ENCODE assay signal across 8 cellular contexts in genomic region chr5:59188415-59189225, GRCh38.
A peak's percentile ranks its signal among the peaks of the same experiment; 100 is the strongest.
DNase-seq lines count a peak whose midpoint lies in the region; ATAC-seq and TF ChIP-seq lines count a peak whose summit lies in the region.

No MANE protein-coding gene starts in this region.

- H3K36me3 ChIP-seq in lung (ENCODE audit: control insufficient read depth in 2 of 2, insufficient read depth in 2 of 2, low read length in 2 of 2): peaks cover 0 to 3% of the 10 kb centered on the region in 2 donors

- peaks cover 0 to 16% of the 10 kb centered on the region in 2 donors for H3K4me1 ChIP-seq in lung (ENCODE audit: control insufficient read depth in 2 of 2, insufficient read depth in 2 of 2, low read length in 2 of 2)

- 15 to 18% methylated on average over 16 of the region's 16 CpGs for whole genome bisulfite sequencing in lung, 2 donors

- H3K27me3 Mint-ChIP-seq in activated CD8-positive, alpha-beta T cell treated with anti-CD3 and anti-CD28 coated beads for 36 hours: peaks cover 10% of the 10 kb centered on the region

- POLR2A ChIA-PET in activated CD8-positive, alpha-beta T cell treated with anti-CD3 and anti-CD28 coated beads for 36 hours (lab: Charles Lee): no interaction called here

- H3K9me3 ChIP-seq in lung (ENCODE audit: control insufficient read depth in 2 of 2, insufficient read depth in 1 of 2, low read length in 1 of 2): no peaks in the 10 kb centered on the region

- no peaks in the 10 kb centered on the region for H3K36me3 Mint-ChIP-seq in activated CD8-positive, alpha-beta T cell treated with anti-CD3 and anti-CD28 coated beads for 36 hours (ENCODE audit: low read depth)

- ATAC-seq in activated CD4-positive, CD25-positive, alpha-beta regulatory T cell treated with anti-CD3 and anti-CD28 coated beads, Interleukin-2, amount 50 U/mL, for 24 hours: no peak
- ATAC-seq in HG03175 (IDR thresholded peaks at IDR 0.05; ENCODE audit: unreplicated experiment) (peak; percentile 80), lung (ENCODE audit: insufficient read depth, low FRiP score) (peak; percentile 92)
- peak; percentile 75 for ATAC-seq in activated CD8-positive, alpha-beta T cell treated with anti-CD3 and anti-CD28 coated beads for 36 hours

- CTCF ChIA-PET in activated CD8-positive, alpha-beta T cell treated with anti-CD3 and anti-CD28 coated beads for 36 hours (lab: Charles Lee): interaction anchor here (0.6 to 9.9 kb wide), 66 partner anchors 8 to 622 kb away, joined by 3 to 129 read pairs (median 4); no protein-coding TSS in a partner anchor

- intact Hi-C loops in activated CD8-positive, alpha-beta T cell treated with anti-CD3 and anti-CD28 coated beads for 36 hours (cut with micrococcal nuclease): loop anchor here (2.0 to 5.0 kb wide), 2 partner anchors 179 to 192 kb away; no protein-coding TSS in a partner anchor

- DNase-seq in activated CD4-positive, CD25-positive, alpha-beta regulatory T cell (lab: John Stamatoyannopoulos, UW): peak; percentile 3 to 19 (median 4)
- peak; percentile 72 for DNase-seq in NCI-H748 treated with DMSO at 0.1 percent for 48 hours (lab: John Stamatoyannopoulos, UW)
- DNase-seq in activated CD8-positive, alpha-beta T cell treated with anti-CD3 and anti-CD28 coated beads for 36 hours: peak; percentile 73
- DNase-seq in ecto neural progenitor cell (ENCODE audit: low spot score): peak; percentile 69
- DNase-seq in lung (ENCODE audit: low spot score): peak; percentile 72
- DNase-seq in stimulated activated CD8-positive, alpha-beta memory T cell treated with anti-CD3 and anti-CD28 coated beads, Interleukin-12 subunit alpha, Interleukin-12 subunit beta, amount 100 ng/mL, for 1 hour (ENCODE audit: low read depth): peak; percentile 23

- H3K4me3 Mint-ChIP-seq in activated CD8-positive, alpha-beta T cell treated with anti-CD3 and anti-CD28 coated beads for 36 hours: no peak overlapping the region

- H3K27me3 ChIP-seq in lung (ENCODE audit: control insufficient read depth, insufficient read depth): no peaks in the 10 kb centered on the region

- peak; percentile 90 for TF ChIP-seq CTCF in activated CD8-positive, alpha-beta T cell treated with anti-CD3 and anti-CD28 coated beads for 36 hours (IDR thresholded peaks at IDR 0.05)
- peak; percentile 69 for TF ChIP-seq CTCF in lung (IDR thresholded peaks at IDR 0.05; ENCODE audit: control extremely low read depth, extremely low read depth)

- H3K27ac ChIP-seq in lung (ENCODE audit: low read depth in 1 of 2, low read length in 1 of 2): no peak overlapping the region

- no peak overlapping the region for H3K4me3 ChIP-seq in lung

- peaks cover 3% of the 10 kb centered on the region for H3K4me1 Mint-ChIP-seq in activated CD8-positive, alpha-beta T cell treated with anti-CD3 and anti-CD28 coated beads for 36 hours (ENCODE audit: low read depth)

- H3K9me3 Mint-ChIP-seq in activated CD8-positive, alpha-beta T cell treated with anti-CD3 and anti-CD28 coated beads for 36 hours: no peaks in the 10 kb centered on the region

- no peak overlapping the region for H3K27ac Mint-ChIP-seq in activated CD8-positive, alpha-beta T cell treated with anti-CD3 and anti-CD28 coated beads for 36 hours

Comparison
In these comparisons a context has a peak if more than half of its experiments do, and no peak if none do; other contexts are left out.
1. DNase-seq: peak in every context shown above with its lines; median percentile 73 in activated CD8-positive, alpha-beta T cell treated with anti-CD3 and anti-CD28 coated beads for 36 hours; 72 in NCI-H748 treated with DMSO at 0.1 percent for 48 hours; 72 in lung; 69 in ecto neural progenitor cell; 23 in stimulated activated CD8-positive, alpha-beta memory T cell treated with anti-CD3 and anti-CD28 coated beads, Interleukin-12 subunit alpha, Interleukin-12 subunit beta, amount 100 ng/mL, for 1 hour; 4 in activated CD4-positive, CD25-positive, alpha-beta regulatory T cell.
2. ATAC-seq: peak in HG03175 (single experiment), activated CD8-positive, alpha-beta T cell treated with anti-CD3 and anti-CD28 coated beads for 36 hours (single experiment) and lung (single experiment); none in activated CD4-positive, CD25-positive, alpha-beta regulatory T cell treated with anti-CD3 and anti-CD28 coated beads, Interleukin-2, amount 50 U/mL, for 24 hours (0 of 2).